ENCODE assay signal across 2 cellular contexts in genomic region chr5:141260458-141261237, GRCh38.
A peak's percentile ranks its signal among the peaks of the same experiment; 100 is the strongest.
TF ChIP-seq lines count a peak whose summit lies in the region.

No MANE protein-coding gene starts in this region.

TF ChIP-seq in GM12878, 131 proteins besides CTCF, POLR2A, EP300 and RAD21:
- TF ChIP-seq DPF2 (IDR thresholded peaks at IDR 0.05) (no peak), ZNF274 (IDR thresholded peaks at IDR 0.05; ENCODE audit: insufficient read depth, insufficient read length) (peak; percentile 85), CBX5 (IDR thresholded peaks at IDR 0.05; ENCODE audit: low read depth) (peak; percentile 37; the same call in 1 of the 2 replicates)
- TF ChIP-seq, protein P1, sequence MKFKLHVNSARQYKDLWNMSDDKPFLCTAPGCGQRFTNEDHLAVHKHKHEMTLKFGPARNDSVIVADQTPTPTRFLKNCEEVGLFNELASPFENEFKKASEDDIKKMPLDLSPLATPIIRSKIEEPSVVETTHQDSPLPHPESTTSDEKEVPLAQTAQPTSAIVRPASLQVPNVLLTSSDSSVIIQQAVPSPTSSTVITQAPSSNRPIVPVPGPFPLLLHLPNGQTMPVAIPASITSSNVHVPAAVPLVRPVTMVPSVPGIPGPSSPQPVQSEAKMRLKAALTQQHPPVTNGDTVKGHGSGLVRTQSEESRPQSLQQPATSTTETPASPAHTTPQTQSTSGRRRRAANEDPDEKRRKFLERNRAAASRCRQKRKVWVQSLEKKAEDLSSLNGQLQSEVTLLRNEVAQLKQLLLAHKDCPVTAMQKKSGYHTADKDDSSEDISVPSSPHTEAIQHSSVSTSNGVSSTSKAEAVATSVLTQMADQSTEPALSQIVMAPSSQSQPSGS (IDR thresholded peaks at IDR 0.05; ENCODE audit: low read length), result no peak
- TF ChIP-seq, protein P2, sequence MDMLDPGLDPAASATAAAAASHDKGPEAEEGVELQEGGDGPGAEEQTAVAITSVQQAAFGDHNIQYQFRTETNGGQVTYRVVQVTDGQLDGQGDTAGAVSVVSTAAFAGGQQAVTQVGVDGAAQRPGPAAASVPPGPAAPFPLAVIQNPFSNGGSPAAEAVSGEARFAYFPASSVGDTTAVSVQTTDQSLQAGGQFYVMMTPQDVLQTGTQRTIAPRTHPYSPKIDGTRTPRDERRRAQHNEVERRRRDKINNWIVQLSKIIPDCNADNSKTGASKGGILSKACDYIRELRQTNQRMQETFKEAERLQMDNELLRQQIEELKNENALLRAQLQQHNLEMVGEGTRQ (IDR thresholded peaks at IDR 0.05; ENCODE audit: borderline replicate concordance, low read depth, low read length), result no peak

TF ChIP-seq in HEK293T, 16 proteins besides CTCF, POLR2A, EP300 and RAD21:
- TF ChIP-seq NFRKB (IDR thresholded peaks at IDR 0.05) (no peak), PKNOX1 (IDR thresholded peaks at IDR 0.05) (no peak), HDGF (IDR thresholded peaks at IDR 0.05; ENCODE audit: borderline replicate concordance) (no peak), SP1 (IDR thresholded peaks at IDR 0.05) (no peak), FOXM1 (IDR thresholded peaks at IDR 0.05; ENCODE audit: borderline replicate concordance) (no peak), BHLHE40 (IDR thresholded peaks at IDR 0.05; ENCODE audit: borderline replicate concordance) (no peak), ELF4 (IDR thresholded peaks at IDR 0.05) (no peak), LEF1 (IDR thresholded peaks at IDR 0.05; ENCODE audit: borderline replicate concordance) (no peak), ARNT (IDR thresholded peaks at IDR 0.05) (no peak), FOXA1 (IDR thresholded peaks at IDR 0.05) (no peak), L3MBTL2 (conservative IDR thresholded peaks at IDR 0.05) (no peak)
TF ChIP-seq in HEK293T: peak in this region for 0.
